ENCODE assay signal across 10 cellular contexts in the genomic region with DNA sequence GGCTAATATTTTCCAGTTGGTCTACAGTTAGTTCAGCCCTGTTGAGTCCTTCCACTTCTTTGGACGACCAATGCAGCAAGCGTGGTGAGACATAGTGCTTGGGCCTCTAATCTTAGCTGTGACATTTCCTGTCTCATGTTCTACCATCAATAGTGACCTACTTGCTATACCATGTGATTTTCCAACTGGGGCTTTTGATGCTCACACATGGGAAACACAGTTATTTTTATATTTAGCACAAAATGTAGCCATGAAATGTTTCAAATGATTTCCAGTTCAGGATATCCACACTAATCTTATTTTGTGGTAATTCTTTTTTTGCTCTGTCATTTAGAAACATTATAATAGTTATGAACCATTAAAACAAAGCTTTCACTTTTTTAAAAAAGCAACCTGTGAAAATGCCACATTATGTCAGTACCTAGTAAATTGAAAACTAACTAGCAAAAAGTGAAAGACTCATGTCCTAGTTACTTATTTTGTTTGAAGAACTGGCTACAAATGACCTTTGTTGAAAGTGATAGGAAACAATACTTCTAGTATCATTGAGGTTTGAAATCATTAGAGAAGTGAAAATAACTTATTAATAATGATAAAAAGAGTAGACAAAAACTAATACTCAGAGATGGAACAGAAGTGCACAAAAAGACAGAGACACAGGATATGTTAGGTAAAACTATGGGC. TPM values are rescaled to one million over a fixed set of nuclear protein-coding genes. Genes with fewer than 3 reads are reported as not detected.
A peak's percentile ranks its signal among the peaks of the same experiment; 100 is the strongest.
DNase-seq lines count a peak whose midpoint lies in the region; ATAC-seq and TF ChIP-seq lines count a peak whose summit lies in the region.
"Had no signal": no experiment of that assay in that cellular context is flagged by ENCODE, and none has a peak within 500 bp of the region (broad histone marks: within the 10 kb centered on the region; RNA-seq: fewer than 3 reads in every experiment).

No MANE protein-coding gene starts in this region.

- TF ChIP-seq POLR2A in ovary (IDR thresholded peaks at IDR 0.05) = no peak

- no peaks in the 10 kb centered on the region for H3K36me3 ChIP-seq in ovary

- no peaks in the 10 kb centered on the region for H3K27me3 ChIP-seq in ovary

- H3K27me3 Mint-ChIP-seq in activated naive CD8-positive, alpha-beta T cell treated with anti-CD3 and anti-CD28 coated beads, Interleukin-2, amount 50 U/mL, for 24 hours = no peaks in the 10 kb centered on the region

- H3K4me3 Mint-ChIP-seq in activated naive CD8-positive, alpha-beta T cell treated with anti-CD3 and anti-CD28 coated beads, Interleukin-2, amount 50 U/mL, for 24 hours = no peak overlapping the region

- ATAC-seq in GM19468 (IDR thresholded peaks at IDR 0.05; ENCODE audit: extremely low read depth, unreplicated experiment) (peak; percentile 64), HG03097 (IDR thresholded peaks at IDR 0.05; ENCODE audit: low FRiP score, unreplicated experiment) (peak; percentile 78)
- ATAC-seq in activated naive CD8-positive, alpha-beta T cell treated with anti-CD3 and anti-CD28 coated beads, Interleukin-2, amount 50 U/mL, for 24 hours = peak; percentile 88

- H3K9me3 Mint-ChIP-seq in activated naive CD8-positive, alpha-beta T cell treated with anti-CD3 and anti-CD28 coated beads, Interleukin-2, amount 50 U/mL, for 24 hours = peaks cover 8% of the 10 kb centered on the region

- H3K4me3 ChIP-seq in GM12864 (ENCODE audit: low read depth, low read length) (no peak overlapping the region), ovary (no peak overlapping the region)

- peaks cover 2% of the 10 kb centered on the region for H3K36me3 Mint-ChIP-seq in activated naive CD8-positive, alpha-beta T cell treated with anti-CD3 and anti-CD28 coated beads, Interleukin-2, amount 50 U/mL, for 24 hours (ENCODE audit: low read depth)

- no peak for TF ChIP-seq CTCF in GM12864 (IDR thresholded peaks at IDR 0.05; ENCODE audit: low read depth, low read length, missing control alignments)
- no peak for TF ChIP-seq CTCF in ovary (IDR thresholded peaks at IDR 0.05)

- DNase-seq in GM12864 (ENCODE audit: low read depth) (peak; percentile 30), ovary (no peak), GDM1 (lab: John Stamatoyannopoulos, UW) (no peak), SIG-M5 (lab: John Stamatoyannopoulos, UW) (no peak), DMS79 treated with DMSO at 0.1 percent for 48 hours (lab: John Stamatoyannopoulos, UW) (no peak)
- no peak for DNase-seq in activated naive CD8-positive, alpha-beta T cell treated with anti-CD3 and anti-CD28 coated beads, Interleukin-2, amount 50 U/mL, for 24 hours
- DNase-seq: Caco-2, OCI-M1 had no signal

- H3K27ac Mint-ChIP-seq in activated naive CD8-positive, alpha-beta T cell treated with anti-CD3 and anti-CD28 coated beads, Interleukin-2, amount 50 U/mL, for 24 hours = peak overlapping the region; percentile 20

- intact Hi-C loops in ovary (cut with DNase I) = no loop called here

- H3K27ac ChIP-seq in ovary = no peak overlapping the region

- TF ChIP-seq EP300 in ovary (IDR thresholded peaks at IDR 0.05) = no peak

- 86 to 95% (median 92%) methylated on average over 2 of the region's 2 CpGs for WGBS in ovary, 3 donors

- no peaks in the 10 kb centered on the region for H3K9me3 ChIP-seq in ovary
- H3K9me3 ChIP-seq: Caco-2 had no signal

- no peaks in the 10 kb centered on the region for H3K4me1 ChIP-seq in ovary (ENCODE audit: insufficient read depth)
- H3K4me1 ChIP-seq: Caco-2 had no signal

- peaks cover 40% of the 10 kb centered on the region for H3K4me1 Mint-ChIP-seq in activated naive CD8-positive, alpha-beta T cell treated with anti-CD3 and anti-CD28 coated beads, Interleukin-2, amount 50 U/mL, for 24 hours

RNA-seq across cellular contexts. Expression of a gene that starts 18.3 kb away (rescaled TPM):
- total RNA-seq in ovary = 10 to 100 TPM in 2 of 7 donors, 1 to 10 TPM in 5; 2.1 to 13.8 (median 4.5) TPM
- polyA plus RNA-seq in ovary = 1 to 10 TPM; 4.4 to 7.8 TPM
